1 cellular context compared by ENCODE assay signal in the genomic region with DNA sequence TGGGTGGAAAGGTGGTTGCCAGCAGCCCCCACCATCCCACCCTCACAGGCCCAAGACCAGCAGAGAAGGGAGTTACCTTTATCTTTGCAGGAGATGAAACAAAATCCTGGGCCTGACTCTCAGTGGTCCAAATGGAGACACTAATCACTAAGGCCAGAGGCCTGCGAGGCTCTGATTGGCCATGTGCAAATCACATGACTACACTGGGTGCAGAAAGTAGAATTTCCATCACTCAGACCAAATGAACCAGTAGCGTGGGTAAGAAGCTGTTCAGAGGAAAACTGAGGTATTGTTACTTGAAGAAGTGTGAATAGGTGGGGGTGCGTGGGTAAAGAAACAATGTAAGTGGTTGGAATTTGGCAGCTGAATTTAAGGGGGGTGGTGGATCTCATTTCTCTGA.
TF ChIP-seq lines count a peak whose summit lies in the region.

No MANE protein-coding gene starts in this region.

TF ChIP-seq in K562, 482 proteins besides CTCF, POLR2A, EP300 and RAD21 (continued from another document):
- TF ChIP-seq, protein P1, sequence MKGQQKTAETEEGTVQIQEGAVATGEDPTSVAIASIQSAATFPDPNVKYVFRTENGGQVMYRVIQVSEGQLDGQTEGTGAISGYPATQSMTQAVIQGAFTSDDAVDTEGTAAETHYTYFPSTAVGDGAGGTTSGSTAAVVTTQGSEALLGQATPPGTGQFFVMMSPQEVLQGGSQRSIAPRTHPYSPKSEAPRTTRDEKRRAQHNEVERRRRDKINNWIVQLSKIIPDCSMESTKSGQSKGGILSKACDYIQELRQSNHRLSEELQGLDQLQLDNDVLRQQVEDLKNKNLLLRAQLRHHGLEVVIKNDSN (CRISPR knock-in tag; IDR thresholded peaks at IDR 0.05) = peak; percentile 46; the same call in 1 of the 2 replicates
- no peak for TF ChIP-seq ELF1 (tag; IDR thresholded peaks at IDR 0.05)
TF ChIP-seq in K562: peak in this region for 7.
